9 cellular contexts compared by ENCODE assay signal in genomic region chr11:66081505-66081904, GRCh38. TPM values are rescaled to one million over a fixed set of nuclear protein-coding genes. Genes with fewer than 3 reads are reported as not detected.
A peak's percentile ranks its signal among the peaks of the same experiment; 100 is the strongest.
DNase-seq lines count a peak whose midpoint lies in the region; ATAC-seq, FAIRE-seq and TF ChIP-seq lines count a peak whose summit lies in the region.
"Had no signal": no experiment of that assay in that cellular context is flagged by ENCODE, and none has a peak within 500 bp of the region (broad histone marks: within the 10 kb centered on the region; RNA-seq: fewer than 3 reads in every experiment).

No MANE protein-coding gene starts in this region.

- H3K36me3 ChIP-seq in PC-9 (ENCODE audit: low read depth) (no peaks in the 10 kb centered on the region), left ventricle myocardium inferior (peaks cover 4% of the 10 kb centered on the region)

- peak; percentile 65 for ATAC-seq in HG03159 (IDR thresholded peaks at IDR 0.05; ENCODE audit: unreplicated experiment)

- peaks cover 42% of the 10 kb centered on the region for H3K4me1 ChIP-seq in PC-9 (replicated peaks; ENCODE audit: insufficient read depth)
- H3K4me1 ChIP-seq in left ventricle myocardium inferior: peaks cover 74% of the 10 kb centered on the region

- CTCF ChIA-PET in PC-9 (lab: Charles Lee): interaction anchor here (0.6 to 1.5 kb wide), 4 partner anchors 13 to 45 kb away, joined by 3 to 25 read pairs (median 4); no protein-coding TSS in a partner anchor

- DNase-seq in GM12891 (ENCODE audit: insufficient read length, low spot score): peak; percentile 42
- peak; percentile 79 to 94 for DNase-seq in PC-9
- DNase-seq in activated T-helper 9 cell treated with anti-CD3 and anti-CD28 coated beads, Interleukin-2, amount 50 U/mL, for 16 hours (ENCODE audit: low read depth): peak; percentile 45
- DNase-seq in left ventricle myocardium inferior: peak; percentile 41
- peak; percentile 41 to 49 for DNase-seq in stimulated activated CD4-positive, alpha-beta T cell treated with anti-CD3 and anti-CD28 coated beads, Interleukin-2, amount 100 ng/mL, for 48 hours
- DNase-seq in AG08395 (ENCODE audit: low spot score): no peak
- no peak for DNase-seq in inferior parietal cortex (ENCODE audit: extremely low spot score)

- no peak for TF ChIP-seq POLR2A in GM12891 (IDR thresholded peaks at IDR 0.05; ENCODE audit: low read depth, low read length)

- H2AFZ ChIP-seq in PC-9: peak overlapping the region; percentile 41; the same call in 1 of the 2 replicates

- H3F3A ChIP-seq in PC-9 (ENCODE audit: insufficient read depth, low read depth): peaks cover 34% of the 10 kb centered on the region

- no peaks in the 10 kb centered on the region for H4K20me1 ChIP-seq in PC-9 (ENCODE audit: insufficient read depth)

- FAIRE-seq in GM12891 (lab: Jason Lieb, UNC): peak; percentile 76

- H3K4me3 ChIP-seq in PC-9 (peak overlapping the region; percentile 42; the same call in 1 of the 2 replicates), left ventricle myocardium inferior (no peak overlapping the region)

- no peaks in the 10 kb centered on the region for H3K27me3 ChIP-seq in PC-9 (ENCODE audit: insufficient read depth, low read depth)
- no peaks in the 10 kb centered on the region for H3K27me3 ChIP-seq in left ventricle myocardium inferior (ENCODE audit: low read depth)

- peaks cover 61% of the 10 kb centered on the region for H3K79me2 ChIP-seq in PC-9 (ENCODE audit: low read depth)

- BruUV-seq in PC-9 (replicated peaks; lab: Mats Ljungman, UMichigan): no TSS peak

- no peak for TF ChIP-seq CTCF in PC-9 (conservative IDR thresholded peaks at IDR 0.05)
- no peak for TF ChIP-seq CTCF in left ventricle myocardium inferior (IDR thresholded peaks at IDR 0.05; ENCODE audit: borderline replicate concordance)

- peak overlapping the region; percentile 82 for H3K4me2 ChIP-seq in PC-9

- H3K27ac ChIP-seq in PC-9 (peak overlapping the region; percentile 57), left ventricle myocardium inferior (replicated peaks) (peak overlapping the region; percentile 2)

- H3K9me3 ChIP-seq in PC-9 (ENCODE audit: insufficient read depth, low read depth) (no peaks in the 10 kb centered on the region), left ventricle myocardium inferior (replicated peaks) (no peaks in the 10 kb centered on the region)

- POLR2A ChIA-PET in PC-9 (lab: Charles Lee; ENCODE audit: unreplicated experiment): interaction anchor here (0.5 to 1.3 kb wide), 7 partner anchors 11 to 1925 kb away, joined by 3 to 16 read pairs (median 4); no protein-coding TSS in a partner anchor

- intact Hi-C loops in PC-9 (cut with micrococcal nuclease; ENCODE audit: unreplicated experiment): loop anchor here (1.0 to 5.0 kb wide), 3 partner anchors 10 to 141 kb away; no protein-coding TSS in a partner anchor
- intact Hi-C loops in left ventricle myocardium inferior (cut with micrococcal nuclease): no loop called here

- no peaks in the 10 kb centered on the region for H3K9me2 ChIP-seq in PC-9 (ENCODE audit: insufficient read depth)

TF ChIP-seq in GM12891, 5 proteins besides CTCF, POLR2A, EP300 and RAD21:
- TF ChIP-seq POLR2AphosphoS5 (IDR thresholded peaks at IDR 0.05; ENCODE audit: low read depth, low read length) (no peak), TAF1 (IDR thresholded peaks at IDR 0.05; ENCODE audit: low read depth, low read length) (no peak), PAX5 (IDR thresholded peaks at IDR 0.05; ENCODE audit: insufficient read depth, low read length, severe bottlenecking) (no peak), SPI1 (IDR thresholded peaks at IDR 0.05; ENCODE audit: low read depth, low read length) (peak; percentile 4; the same call in 1 of the 2 replicates)
TF ChIP-seq in GM12891: peak in this region for 1.

RNA-seq across cellular contexts. Expression of gene PACS1, which starts 11.4 kb away (rescaled TPM):
- polyA plus RNA-seq in GM12891 (2012; ENCODE audit: low read depth, missing spikeins): 52.7 TPM
- total RNA-seq in PC-9 (2021): 100 and 102 TPM in 2 replicates
- 54.9 TPM for total RNA-seq in left ventricle myocardium inferior

RNA-seq across cellular contexts. Expression of gene SF3B2, which starts 29.3 kb away (rescaled TPM):
- polyA plus RNA-seq in GM12891 (2012; ENCODE audit: low read depth, missing spikeins): 149 TPM
- total RNA-seq in PC-9 (2021) (221 and 224 TPM in 2 replicates), left ventricle myocardium inferior (75.5 TPM)

RNA-seq across cellular contexts. Expression of gene GAL3ST3, which starts 32.5 kb away (rescaled TPM):
- 0.10 TPM for polyA plus RNA-seq in GM12891 (2012; ENCODE audit: low read depth, missing spikeins)
- not detected in 2 replicates for total RNA-seq in PC-9 (2021)
- 1.3 TPM for total RNA-seq in left ventricle myocardium inferior
- total RNA-seq: NCI-H460 had no signal

RNA-seq across cellular contexts. Expression of gene CATSPER1, which starts 55.2 kb away (rescaled TPM):
- not detected for polyA plus RNA-seq in GM12891 (2012; ENCODE audit: low read depth, missing spikeins)
- total RNA-seq in PC-9 (2021) (2.3 and 4.2 TPM in 2 replicates), left ventricle myocardium inferior (not detected)
- total RNA-seq: NCI-H460 had no signal

Comparison
In these comparisons a context has a peak if more than half of its experiments do, and no peak if none do; other contexts are left out.
1. DNase-seq: peak in GM12891 (single experiment), PC-9 (2 of 2), activated T-helper 9 cell treated with anti-CD3 and anti-CD28 coated beads, Interleukin-2, amount 50 U/mL, for 16 hours (single experiment), left ventricle myocardium inferior (single experiment) and stimulated activated CD4-positive, alpha-beta T cell treated with anti-CD3 and anti-CD28 coated beads, Interleukin-2, amount 100 ng/mL, for 48 hours (2 of 2); none in AG08395 (single experiment) and inferior parietal cortex (single experiment).